Comparison of ENCODE assay signal across 8 cellular contexts in genomic region chr7:28922618-28923331, GRCh38. TPM values are rescaled to one million over a fixed set of nuclear protein-coding genes. Genes with fewer than 3 reads are reported as not detected.
A peak's percentile ranks its signal among the peaks of the same experiment; 100 is the strongest.
DNase-seq lines count a peak whose midpoint lies in the region; ATAC-seq, FAIRE-seq and TF ChIP-seq lines count a peak whose summit lies in the region.

No MANE protein-coding gene starts in this region.

- peaks cover 10% of the 10 kb centered on the region for H3K4me1 Mint-ChIP-seq in T-helper 2 cell treated with Interferon-gamma antibody and Interleukin-4, amounts not matched to agents 5 μg/mL and 100 μg/mL, for 36 hours (ENCODE audit: low read depth)

- no peaks in the 10 kb centered on the region for H3K36me3 ChIP-seq in ACC112 (ENCODE audit: insufficient read depth, low read length)
- H3K36me3 ChIP-seq in small intestine (ENCODE audit: control insufficient read depth in 2 of 2, insufficient read depth in 2 of 2, low read length in 2 of 2) = no peaks in the 10 kb centered on the region

- peaks cover 34% of the 10 kb centered on the region for H3K27me3 Mint-ChIP-seq in T-helper 2 cell treated with Interferon-gamma antibody and Interleukin-4, amounts not matched to agents 5 μg/mL and 100 μg/mL, for 36 hours (ENCODE audit: low read depth)

- H3K79me2 ChIP-seq in ACC112 (ENCODE audit: control insufficient read depth, insufficient read depth, low read length, unreplicated experiment) = no peaks in the 10 kb centered on the region

- H3K27ac ChIP-seq in ACC112 (ENCODE audit: low read depth, low read length) (no peak overlapping the region), small intestine (ENCODE audit: low read depth in 1 of 2, low read length in 1 of 2) (no peak overlapping the region)

- H3K9me3 ChIP-seq in small intestine (ENCODE audit: control insufficient read depth, low read depth) = no peaks in the 10 kb centered on the region

- peak overlapping the region; percentile 50 for H3K4me3 ChIP-seq in ACC112 (ENCODE audit: low read depth, low read length)
- no peak overlapping the region for H3K4me3 ChIP-seq in astrocyte of the spinal cord (ENCODE audit: low read depth, low read length)
- no peak overlapping the region for H3K4me3 ChIP-seq in small intestine (ENCODE audit: low read depth in 1 of 2, low read length in 2 of 2)

- peak; percentile 77 for TF ChIP-seq CTCF in astrocyte of the spinal cord (IDR thresholded peaks at IDR 0.05; ENCODE audit: low read depth, low read length)

- H3K36me3 Mint-ChIP-seq in T-helper 2 cell treated with Interferon-gamma antibody and Interleukin-4, amounts not matched to agents 5 μg/mL and 100 μg/mL, for 36 hours (ENCODE audit: low read depth) = no peaks in the 10 kb centered on the region

- in situ Hi-C loops in astrocyte of the spinal cord (cut with HindIII; ENCODE audit: low sequenced_read_pairs) = no loop called here

- DNase-seq in NCI-H146 (lab: John Stamatoyannopoulos, UW) = peak; percentile 81
- peak; percentile 11 for DNase-seq in T-helper 2 cell treated with Interferon-gamma antibody and Interleukin-4, amounts not matched to agents 5 μg/mL and 100 μg/mL, for 36 hours (ENCODE audit: low spot score)
- DNase-seq in astrocyte of the spinal cord (ENCODE audit: low read depth, low spot score) = peak; percentile 68
- DNase-seq in iPS DF 19.7 (ENCODE audit: low read depth, low spot score) = peak; percentile 50
- peak; percentile 78 for DNase-seq in small intestine

- no peak for FAIRE-seq in small intestine (lab: Jason Lieb, UNC)

- peaks cover 7% of the 10 kb centered on the region for H3K4me1 ChIP-seq in ACC112 (ENCODE audit: control insufficient read depth, insufficient read depth, low read length, unreplicated experiment)
- no peaks in the 10 kb centered on the region for H3K4me1 ChIP-seq in small intestine (ENCODE audit: control insufficient read depth in 2 of 2, insufficient read depth in 1 of 2, low read depth in 1 of 2, low read length in 1 of 2)

- no peaks in the 10 kb centered on the region for H3K9me3 Mint-ChIP-seq in T-helper 2 cell treated with Interferon-gamma antibody and Interleukin-4, amounts not matched to agents 5 μg/mL and 100 μg/mL, for 36 hours

- no peaks in the 10 kb centered on the region for H3K27me3 ChIP-seq in ACC112 (ENCODE audit: insufficient read depth, low read length)
- H3K27me3 ChIP-seq in small intestine (ENCODE audit: control insufficient read depth in 2 of 2, insufficient read depth in 2 of 2, low read length in 2 of 2) = no peaks in the 10 kb centered on the region

- no peak overlapping the region for H3K27ac Mint-ChIP-seq in T-helper 2 cell treated with Interferon-gamma antibody and Interleukin-4, amounts not matched to agents 5 μg/mL and 100 μg/mL, for 36 hours

- WGBS in small intestine, 3 donors = 2 to 6% (median 2%) methylated on average over 7 of the region's 7 CpGs

- ATAC-seq in GM18502 (IDR thresholded peaks at IDR 0.05; ENCODE audit: poor library complexity, unreplicated experiment) (peak; percentile 53), HG03108 (IDR thresholded peaks at IDR 0.05; ENCODE audit: unreplicated experiment) (no peak)

- no peak overlapping the region for H3K4me3 Mint-ChIP-seq in T-helper 2 cell treated with Interferon-gamma antibody and Interleukin-4, amounts not matched to agents 5 μg/mL and 100 μg/mL, for 36 hours

- peak overlapping the region; percentile 81 for H2AFZ ChIP-seq in ACC112 (ENCODE audit: low read length, unreplicated experiment)

RNA-seq across cellular contexts. Expression of gene TRIL, which starts 35.4 kb away (rescaled TPM):
- polyA plus RNA-seq in small intestine = 1 to 10 TPM in 1 of 3 donors, under 1 TPM in 2; 0.22 to 2.7 (median 0.27) TPM

Comparison
In these comparisons a context has a peak if more than half of its experiments do, and no peak if none do; other contexts are left out.
1. DNase-seq: peak in every context shown above with its lines; median percentile 81 in NCI-H146; 78 in small intestine; 68 in astrocyte of the spinal cord; 50 in iPS DF 19.7; 11 in T-helper 2 cell treated with Interferon-gamma antibody and Interleukin-4, amounts not matched to agents 5 μg/mL and 100 μg/mL, for 36 hours.